ENCODE assay signal across 8 cellular contexts in genomic region chr9:104743377-104743985, GRCh38. TPM values are rescaled to one million over a fixed set of nuclear protein-coding genes. Genes with fewer than 3 reads are reported as not detected.
DNase-seq lines count a peak whose midpoint lies in the region; ATAC-seq and TF ChIP-seq lines count a peak whose summit lies in the region.

No MANE protein-coding gene starts in this region.

- H3K36me3 ChIP-seq in HAP-1 (replicated peaks) = no peaks in the 10 kb centered on the region
- H3K36me3 ChIP-seq in PC-3 (ENCODE audit: low read depth, low read length) = no peaks in the 10 kb centered on the region

- POLR2A ChIA-PET in AG04449 (lab: Yijun Ruan, JAX) = no interaction called here
- POLR2A ChIA-PET in GM10248 (lab: Yijun Ruan, JAX) = no interaction called here
- POLR2A ChIA-PET in PC-3 (lab: Charles Lee; ENCODE audit: unreplicated experiment) = no interaction called here

- peak; percentile 28 for ATAC-seq in PC-3

- peak; percentile 23 for DNase-seq in AG04449 (ENCODE audit: low read depth, low spot score)
- peak; percentile 60 for DNase-seq in GM10248 (ENCODE audit: extremely low spot score)
- peak; percentile 45 to 62 for DNase-seq in HAP-1 (ENCODE audit: low spot score in 2 of 2)
- peak; percentile 65 for DNase-seq in LHCN-M2 (ENCODE audit: low read depth)
- DNase-seq in PC-3 = peak; percentile 69
- DNase-seq in cardiac fibroblast (ENCODE audit: low read depth in 2 of 2) = peak; percentile 78 to 84
- peak; percentile 81 to 83 for DNase-seq in lung microvascular endothelial cell (ENCODE audit: low read depth in 2 of 2)
- DNase-seq in amniotic stem cell (lab: John Stamatoyannopoulos, UW) = no peak

- no peak overlapping the region for H3K4me2 ChIP-seq in PC-3 (ENCODE audit: low read length)

- TF ChIP-seq CTCF in AG04449 (IDR thresholded peaks at IDR 0.05; ENCODE audit: insufficient read depth, low read length, missing control alignments) (peak; percentile 45), GM10248 (IDR thresholded peaks at IDR 0.05; ENCODE audit: control extremely low read depth, extremely low read depth, low read depth, missing control alignments) (peak; percentile 79), PC-3 (conservative IDR thresholded peaks at IDR 0.05; ENCODE audit: low read depth, low read length) (peak; percentile 73), cardiac fibroblast (IDR thresholded peaks at IDR 0.05; ENCODE audit: low read depth, low read length) (peak; percentile 59)

- H2AFZ ChIP-seq in PC-3 (ENCODE audit: low read length) = no peak overlapping the region

- CTCF ChIA-PET in AG04449 (lab: Yijun Ruan, JAX) (interaction anchor here (1.2 to 1.6 kb wide), 3 partner anchors 10 to 716 kb away, joined by 4 to 5 read pairs (median 4); no protein-coding TSS in a partner anchor), GM10248 (lab: Yijun Ruan, JAX) (interaction anchor here (0.7 to 2.5 kb wide), 6 partner anchors 10 to 750 kb away, joined by 3 to 10 read pairs (median 4); partner anchors contain the start of gene NIPSNAP3B), PC-3 (lab: Charles Lee) (no interaction called here)

- no peak overlapping the region for H3K4me3 ChIP-seq in AG04449 (ENCODE audit: low read depth, low read length)
- H3K4me3 ChIP-seq in HAP-1 = no peak overlapping the region
- H3K4me3 ChIP-seq in PC-3 (ENCODE audit: low read length) = no peak overlapping the region
- no peak overlapping the region for H3K4me3 ChIP-seq in cardiac fibroblast (replicated peaks in 1 of 2; ENCODE audit: low read depth in 2 of 2, low read length in 2 of 2)

- peaks cover 4% of the 10 kb centered on the region; the same call in 1 of the 2 replicates for H3K79me2 ChIP-seq in PC-3 (ENCODE audit: low read length)

- H4K20me1 ChIP-seq in PC-3 (ENCODE audit: low read length) = no peaks in the 10 kb centered on the region

- in situ Hi-C loops in HAP-1 (cut with MboI; ENCODE audit: low sequenced_read_pairs) = no loop called here

- H3K27me3 ChIP-seq in HAP-1 (ENCODE audit: low read depth) (no peaks in the 10 kb centered on the region), PC-3 (ENCODE audit: low read length) (no peaks in the 10 kb centered on the region)

- H3K9me3 ChIP-seq in HAP-1 (no peaks in the 10 kb centered on the region), PC-3 (ENCODE audit: low read length) (no peaks in the 10 kb centered on the region)

- H3F3A ChIP-seq in PC-3 (ENCODE audit: low read length, unreplicated experiment) = peaks cover 9% of the 10 kb centered on the region

- no peak overlapping the region for H3K9ac ChIP-seq in PC-3 (ENCODE audit: low read length)

- no peaks in the 10 kb centered on the region for H3K9me2 ChIP-seq in PC-3 (replicated peaks; ENCODE audit: low read length)

- intact Hi-C loops in PC-3 (cut with micrococcal nuclease) = loop anchor here (1.0 to 5.0 kb wide), 7 partner anchors 61 to 1346 kb away; partner anchors contain the start of gene SMC2

- peaks cover 5% of the 10 kb centered on the region for H3K4me1 ChIP-seq in HAP-1
- H3K4me1 ChIP-seq in PC-3 (ENCODE audit: insufficient read depth, low read length) = peaks cover 13% of the 10 kb centered on the region

- no TSS peak for BruUV-seq in PC-3 (replicated peaks; lab: Mats Ljungman, UMichigan)

- H3K27ac ChIP-seq in PC-3 (ENCODE audit: low read length) = no peak overlapping the region

RNA-seq across cellular contexts. Expression of gene NIPSNAP3A, which starts 4.0 kb away (rescaled TPM):
- 27.0 and 28.9 TPM in 2 replicates for total RNA-seq in LHCN-M2 (2014; rRNA removed)
- polyA plus RNA-seq in LHCN-M2 (2012) = 26.4 TPM
- total RNA-seq in PC-3 (2014; rRNA removed) = 8.6 and 9.1 TPM in 2 replicates
- total RNA-seq in lung microvascular endothelial cell = 33.9 and 41.2 TPM in 2 replicates

RNA-seq across cellular contexts. Expression of gene NIPSNAP3B, which starts 20.4 kb away (rescaled TPM):
- total RNA-seq in LHCN-M2 (2014; rRNA removed) (0.46 TPM in 1 of 2 replicates, not detected in the other), PC-3 (2014; rRNA removed) (0.26 and 0.58 TPM in 2 replicates), lung microvascular endothelial cell (under 0.01 and 0.22 TPM in 2 replicates)
- polyA plus RNA-seq in LHCN-M2 (2012) = 0.29 TPM

RNA-seq across cellular contexts. Expression of gene OR13D1, which starts 49.2 kb away (rescaled TPM):
- total RNA-seq in LHCN-M2 (2014; rRNA removed) (not detected in 2 replicates), PC-3 (2014; rRNA removed) (not detected in 2 replicates), lung microvascular endothelial cell (not detected in 2 replicates)
- 0.06 TPM for polyA plus RNA-seq in LHCN-M2 (2012)
